In the genomic region with DNA sequence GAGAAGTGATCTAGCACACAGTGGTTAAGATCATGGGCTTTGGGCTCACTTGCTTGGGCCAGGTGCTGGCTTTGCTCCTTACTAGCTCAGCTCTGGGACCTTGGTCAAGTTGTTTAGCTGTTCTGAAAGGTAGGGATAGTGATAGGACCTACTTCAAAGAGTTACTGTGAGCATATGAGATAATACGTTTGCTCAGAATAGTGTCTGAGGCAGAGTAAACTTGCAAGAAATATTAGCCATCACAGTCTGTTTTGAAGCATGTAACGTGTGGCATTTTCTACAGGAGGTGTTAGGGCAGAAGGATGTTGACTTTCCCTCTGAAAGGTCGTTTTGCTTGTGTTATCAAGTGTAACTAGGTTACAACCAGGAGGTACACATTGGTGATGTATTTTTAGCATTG, we compare ENCODE assay signal across 1 cellular context.
A peak's percentile ranks its signal among the peaks of the same experiment; 100 is the strongest.
TF ChIP-seq lines count a peak whose summit lies in the region.

No MANE protein-coding gene starts in this region.

TF ChIP-seq in HepG2, 621 proteins besides CTCF, POLR2A, EP300 and RAD21 (continued from another document):
- TF ChIP-seq ZNF747 (CRISPR knock-in tag; IDR thresholded peaks at IDR 0.05; ENCODE audit: borderline replicate concordance): no peak
- 0 out of 2 replicates have a peak, but pooled peaks have one; percentile 34 for TF ChIP-seq HDAC2 (CRISPR knock-in tag; IDR thresholded peaks at IDR 0.05)
- peak; percentile 24; the same call in 1 of the 2 replicates for TF ChIP-seq STAG1 (CRISPR knock-in tag; IDR thresholded peaks at IDR 0.05)
- TF ChIP-seq FOXJ3 (CRISPR knock-in tag; IDR thresholded peaks at IDR 0.05; ENCODE audit: borderline replicate concordance): peak; percentile 28; the same call in 1 of the 2 replicates
- peak; percentile 29; the same call in 1 of the 2 replicates for TF ChIP-seq GATAD2A (CRISPR knock-in tag; IDR thresholded peaks at IDR 0.05)
- peak; percentile 61 for TF ChIP-seq SAP130 (CRISPR knock-in tag; IDR thresholded peaks at IDR 0.05; ENCODE audit: low read depth)
